Comparison of ENCODE assay signal across 22 cellular contexts in the genomic region with DNA sequence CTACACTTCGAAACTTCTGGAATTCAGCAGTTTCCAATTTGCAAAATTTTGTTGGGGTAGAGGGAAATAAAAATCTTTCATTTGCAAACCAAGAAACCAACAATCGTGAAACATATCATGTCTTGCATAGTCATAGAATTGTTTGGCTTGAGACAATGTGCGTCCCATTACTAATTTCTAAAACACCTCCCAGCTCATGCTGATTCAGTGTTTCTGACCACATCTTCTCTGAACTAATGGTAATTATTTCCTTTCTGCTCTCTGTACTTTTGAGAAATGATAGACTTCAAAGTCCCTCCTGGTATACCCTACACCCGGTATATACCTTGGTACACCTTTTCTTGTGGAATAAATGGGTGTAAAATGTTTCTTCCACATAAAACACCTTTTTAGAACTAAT.
DNase-seq lines count a peak whose midpoint lies in the region; ATAC-seq and TF ChIP-seq lines count a peak whose summit lies in the region.
"Had no signal": no experiment of that assay in that cellular context is flagged by ENCODE, and none has a peak within 500 bp of the region (broad histone marks: within the 10 kb centered on the region; RNA-seq: fewer than 3 reads in every experiment).

No MANE protein-coding gene starts in this region.

- H3K4me3 ChIP-seq in AG10803 (ENCODE audit: low read length) (no peak overlapping the region), foreskin fibroblast (ENCODE audit: low read depth in 1 of 2, low read length in 2 of 2) (no peak overlapping the region)
- H3K4me3 ChIP-seq: BLaER1, colonic mucosa, esophagus muscularis mucosa, left lung, ovary, vagina had no signal

- peak overlapping the region; percentile 54 for H3K27ac ChIP-seq in VCaP
- H3K27ac ChIP-seq: BLaER1, colonic mucosa, esophagus muscularis mucosa, HL-60, left lung, ovary, vagina had no signal

- in situ Hi-C loops in GM13977 (cut with MboI; ENCODE audit: low pct_unique_long_range_greater_than_20kb, low sequenced_read_pairs, unreplicated experiment) = no loop called here

- DNase-seq in AG10803 (ENCODE audit: low read depth) (peak; percentile 62), foreskin fibroblast (peak; percentile 36 to 65), GM13977 (ENCODE audit: low spot score) (no peak), anterior cingulate cortex (lab: John Stamatoyannopoulos, UW) (no peak), globus pallidus (ENCODE audit: low spot score) (no peak), NCI-H187 treated with DMSO at 0.1 percent for 48 hours (lab: John Stamatoyannopoulos, UW) (no peak)
- DNase-seq: amniotic stem cell; colonic mucosa; DMS53; left lung; NCI-H1694; NCI-H69; ovary; stimulated activated naive B cell treated with anti-CD40 and anti-IgM and Interleukin-4, amounts not matched to agents 10 μg/mL and 1 μg/mL and 100 μg/mL, for 72 hours; SW 1271 had no signal

- peak; percentile 70 for ATAC-seq in GM19351 (IDR thresholded peaks at IDR 0.05; ENCODE audit: unreplicated experiment)
- ATAC-seq: HCT116, left lung had no signal

- TF ChIP-seq CTCF in AG10803 (conservative IDR thresholded peaks at IDR 0.05; ENCODE audit: low read length) (no peak), VCaP (conservative IDR thresholded peaks at IDR 0.05) (no peak), foreskin fibroblast (IDR thresholded peaks at IDR 0.05; ENCODE audit: low read depth, low read length) (no peak), GM13977 (IDR thresholded peaks at IDR 0.05; ENCODE audit: extremely low read depth, insufficient read depth, missing control alignments) (no peak)

Comparison
In these comparisons a context has a peak if more than half of its experiments do, and no peak if none do; other contexts are left out.
1. DNase-seq: peak in AG10803 (single experiment) and foreskin fibroblast (2 of 2); none in GM13977 (single experiment), anterior cingulate cortex (0 of 58), globus pallidus (single experiment) and NCI-H187 treated with DMSO at 0.1 percent for 48 hours (single experiment).